In the genomic region with DNA sequence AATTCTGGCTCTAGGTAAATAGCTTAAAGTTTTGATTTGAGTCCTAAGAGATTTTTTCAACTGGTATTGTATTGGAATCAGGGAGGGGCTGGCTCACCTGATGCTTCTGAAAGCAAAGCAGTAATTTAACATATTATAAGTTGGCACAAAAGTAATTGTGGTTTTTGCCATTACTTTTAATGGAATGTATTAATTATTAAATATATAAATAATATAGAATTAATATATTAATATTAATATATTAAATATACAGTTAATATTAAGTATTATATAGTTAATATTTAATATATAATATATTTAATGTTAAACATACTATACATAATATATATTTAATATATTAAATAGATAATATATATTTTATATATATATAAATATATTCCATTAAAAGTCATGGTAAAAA, we compare ENCODE assay signal across 32 cellular contexts. TPM values are rescaled to one million over a fixed set of nuclear protein-coding genes. Genes with fewer than 3 reads are reported as not detected.
"Had no signal": no experiment of that assay in that cellular context is flagged by ENCODE, and none has a peak within 500 bp of the region (broad histone marks: within the 10 kb centered on the region; RNA-seq: fewer than 3 reads in every experiment).

No MANE protein-coding gene starts in this region.

- H3K4me3 ChIP-seq: body of pancreas, breast epithelium, MG63, SJCRH30, SK-N-MC had no signal

- ATAC-seq: activated CD8-positive, alpha-beta T cell treated with anti-CD3 and anti-CD28 coated beads, Interleukin-2, amount 10 ng/mL, durations not matched to agents 7 days and 5 days; body of pancreas had no signal

- DNase-seq: activated B cell treated with CpG ODN at 0.5 μM for 24 hours; activated CD4-positive, alpha-beta T cell treated with anti-CD3 and anti-CD28 coated beads, Interleukin-2, amount 10 ng/mL, durations not matched to agents 24 days and 14 days; activated CD4-positive, alpha-beta T cell treated with anti-CD3 and anti-CD28 coated beads, Interleukin-2, amount 50 U/mL, for 48 hours; activated CD4-positive, CD25-positive, alpha-beta regulatory T cell treated with anti-CD3 and anti-CD28 coated beads, Interleukin-2, amount 50 U/mL, for 72 hours; activated CD8-positive, alpha-beta T cell treated with anti-CD3 and anti-CD28 coated beads, Interleukin-2, amount 10 ng/mL, durations not matched to agents 7 days and 5 days; activated gamma-delta T cell; activated naive CD4-positive, alpha-beta T cell treated with Interleukin-2 at 50 U/mL for 16 hours; activated naive CD8-positive, alpha-beta T cell treated with anti-CD3 and anti-CD28 coated beads, Interleukin-2, amount 10 ng/mL, durations not matched to agents 7 days and 5 days; activated T-cell treated with anti-CD3 and anti-CD28 coated beads, Interleukin-2, amount 50 U/mL, for 24 hours; amygdala; body of pancreas; Kasumi-1; KG1; MG63; NCI-H1048; NCI-H1105 treated with DMSO at 0.1 percent for 48 hours; NCI-H1436; NCI-H1694; NCI-H1930; NCI-H2081 treated with DMSO at 0.1 percent for 48 hours; NCI-H226; NCI-H446 treated with DMSO at 0.1 percent for 48 hours; NCI-H524; NCI-H69; NCI-H82; NK-92 treated with Interleukin-12 subunit alpha and Interleukin-12 subunit beta, amount 100 ng/mL, for 24 hours; SHP77; SJCRH30 had no signal

- FAIRE-seq: astrocyte had no signal

- H3K4me1 ChIP-seq: body of pancreas, breast epithelium, SJCRH30 had no signal

- H3K9me3 ChIP-seq: body of pancreas, SJCRH30 had no signal

- H3K27me3 ChIP-seq: body of pancreas, breast epithelium, MG63, SJCRH30 had no signal

- H3K36me3 ChIP-seq: breast epithelium had no signal

- H3K27ac ChIP-seq: body of pancreas, breast epithelium, SJCRH30, SK-N-MC had no signal

RNA-seq across cellular contexts. Expression of gene SHOX2, which starts 14.1 kb away (rescaled TPM):
- total RNA-seq: activated B cell treated with CpG ODN at 0.5 μM for 24 hours; activated CD4-positive, alpha-beta T cell treated with anti-CD3 and anti-CD28 coated beads, Interleukin-2, amount 10 ng/mL, durations not matched to agents 24 days and 14 days; activated CD8-positive, alpha-beta T cell treated with anti-CD3 and anti-CD28 coated beads, Interleukin-2, amount 10 ng/mL, durations not matched to agents 7 days and 5 days; activated naive CD8-positive, alpha-beta T cell treated with anti-CD3 and anti-CD28 coated beads, Interleukin-2, amount 10 ng/mL, durations not matched to agents 7 days and 5 days; activated T-helper 2 cell treated with anti-CD3 and anti-CD28 coated beads, Interferon-gamma antibody, Interleukin-2, Interleukin-4, amounts not matched to agents 10 μg/mL and 5 μg/mL and 100 μg/mL, durations not matched to agents 14 hours and 24 hours and 36 hours had no signal
